Comparison of ENCODE assay signal across 9 cellular contexts in genomic region chr1:149607803-149608145, GRCh38. TPM values are rescaled to one million over a fixed set of nuclear protein-coding genes. Genes with fewer than 3 reads are reported as not detected.
DNase-seq lines count a peak whose midpoint lies in the region; TF ChIP-seq lines count a peak whose summit lies in the region.
"Not testable (repeated sequence)": the region's sequence is repeated elsewhere in the genome, so short reads cannot be mapped to it uniquely, and the experiment has no call there.
"Had no signal": no experiment of that assay in that cellular context is flagged by ENCODE, and none has a peak within 500 bp of the region (broad histone marks: within the 10 kb centered on the region; RNA-seq: fewer than 3 reads in every experiment).

No MANE protein-coding gene starts in this region.

- TF ChIP-seq EP300 in sigmoid colon (IDR thresholded peaks at IDR 0.05); transverse colon (IDR thresholded peaks at IDR 0.05; ENCODE audit: low read depth): not testable (repeated sequence)

- H2BK15ac ChIP-seq in mesenchymal stem cell (ENCODE audit: low read depth, poor library complexity, severe bottlenecking) = not testable (repeated sequence)

- DNase-seq in CD8-positive, alpha-beta memory T cell = peak in 4 of 5 donors; percentile 10 to 69 (median 52)
- not testable (repeated sequence) for DNase-seq in NB4 (ENCODE audit: low read depth); breast epithelium (ENCODE audit: low spot score in 2 of 2); mesenchymal stem cell; sigmoid colon; transverse colon
- peak; percentile 13 to 25 for DNase-seq in activated CD4-positive, alpha-beta T cell treated with anti-CD3 and anti-CD28 coated beads, Interleukin-2, amount 50 U/mL, for 48 hours
- peak; percentile 40 for DNase-seq in glutamatergic neuron

- peak overlapping the region in 4 of 7 donors; percentile 85 to 90 (median 86) for H3K4me3 Mint-ChIP-seq in CD8-positive, alpha-beta memory T cell
- not testable (repeated sequence) for H3K4me3 Mint-ChIP-seq in glutamatergic neuron (ENCODE audit: unreplicated experiment)

- H3K36me3 ChIP-seq in CD8-positive, alpha-beta memory T cell (ENCODE audit: insufficient read depth, low read length); breast epithelium; mesenchymal stem cell (ENCODE audit: control insufficient read depth in 1 of 2, insufficient read depth in 2 of 2, low read depth in 1 of 2, low read length in 2 of 2); sigmoid colon; transverse colon: not testable (repeated sequence)

- in situ Hi-C loops in transverse colon (cut with MboI; ENCODE audit: low pct_ligation_motif_present in 1 of 4, low pct_unique_long_range_greater_than_20kb in 1 of 4, low sequenced_read_pairs in 3 of 4) = not testable (repeated sequence)

- CTCF ChIA-PET in CD8-positive, alpha-beta memory T cell (lab: Charles Lee) = not testable (repeated sequence)

- H2AK5ac ChIP-seq in mesenchymal stem cell (ENCODE audit: low read length, severe bottlenecking) = not testable (repeated sequence)

- peak overlapping the region; percentile 47 for H3K27ac ChIP-seq in CD8-positive, alpha-beta memory T cell (ENCODE audit: low read depth, low read length)
- H3K27ac ChIP-seq in breast epithelium (peak overlapping the region in 1 of 2 donors; percentile 61), sigmoid colon (peak overlapping the region; percentile 64 to 85 (median 76)), transverse colon (peak overlapping the region; percentile 77 to 88 (median 82))
- H3K27ac ChIP-seq in mesenchymal stem cell (ENCODE audit: low read length, poor library complexity, severe bottlenecking) = not testable (repeated sequence)

- H3K36me3 Mint-ChIP-seq in CD8-positive, alpha-beta memory T cell; glutamatergic neuron (ENCODE audit: unreplicated experiment): not testable (repeated sequence)

- H2BK120ac ChIP-seq in mesenchymal stem cell (ENCODE audit: low read depth, low read length) = peak overlapping the region; percentile 85

- not testable (repeated sequence) for H4K91ac ChIP-seq in mesenchymal stem cell (ENCODE audit: low read length)

- not testable (repeated sequence) for H3K4me1 ChIP-seq in CD8-positive, alpha-beta memory T cell (ENCODE audit: insufficient read depth, low read length); breast epithelium; mesenchymal stem cell (ENCODE audit: control insufficient read depth, insufficient read depth, low read depth, low read length); sigmoid colon; transverse colon

- H3K9ac ChIP-seq in mesenchymal stem cell (ENCODE audit: low read length) = peak overlapping the region; percentile 60

- not testable (repeated sequence) for H3K4me1 Mint-ChIP-seq in CD8-positive, alpha-beta memory T cell; glutamatergic neuron (ENCODE audit: low read depth, unreplicated experiment)

- not testable (repeated sequence) for H2BK12ac ChIP-seq in mesenchymal stem cell (ENCODE audit: low read length in 2 of 2)

- peak overlapping the region in 1 of 8 donors; percentile 20 for H3K27ac Mint-ChIP-seq in CD8-positive, alpha-beta memory T cell
- not testable (repeated sequence) for H3K27ac Mint-ChIP-seq in glutamatergic neuron (ENCODE audit: unreplicated experiment)

- not testable (repeated sequence) for H3K4me2 ChIP-seq in mesenchymal stem cell (ENCODE audit: low read length, poor library complexity, severe bottlenecking)

- TF ChIP-seq POLR2A in NB4 (IDR thresholded peaks at IDR 0.05; ENCODE audit: extremely low read depth, insufficient read length); breast epithelium (IDR thresholded peaks at IDR 0.05); sigmoid colon (IDR thresholded peaks at IDR 0.05); transverse colon (IDR thresholded peaks at IDR 0.05): not testable (repeated sequence)

- H3K9me3 Mint-ChIP-seq in CD8-positive, alpha-beta memory T cell; glutamatergic neuron (ENCODE audit: unreplicated experiment): not testable (repeated sequence)

- not testable (repeated sequence) for H3K9me3 ChIP-seq in CD8-positive, alpha-beta memory T cell (ENCODE audit: low read length); breast epithelium; mesenchymal stem cell (ENCODE audit: control insufficient read depth, low read length); sigmoid colon; transverse colon

- H3K27me3 Mint-ChIP-seq in CD8-positive, alpha-beta memory T cell; glutamatergic neuron (ENCODE audit: unreplicated experiment): not testable (repeated sequence)

- intact Hi-C loops in breast epithelium (cut with DNase I; ENCODE audit: low total_unique reads); sigmoid colon (cut with DNase I); transverse colon (cut with DNase I; ENCODE audit: low total_unique reads): not testable (repeated sequence)

- H3K14ac ChIP-seq in mesenchymal stem cell (ENCODE audit: low read length in 2 of 2) = not testable (repeated sequence)

- peak overlapping the region in 1 of 2 experiments; percentile 52 for H3K18ac ChIP-seq in mesenchymal stem cell (ENCODE audit: low read depth in 1 of 2, low read length in 2 of 2)

- not testable (repeated sequence) for H3K79me1 ChIP-seq in mesenchymal stem cell (replicated peaks; ENCODE audit: low read length, poor library complexity, severe bottlenecking)

- H4K8ac ChIP-seq in mesenchymal stem cell (ENCODE audit: low read length) = not testable (repeated sequence)

- not testable (repeated sequence) for H3K4me3 ChIP-seq in CD8-positive, alpha-beta memory T cell (ENCODE audit: low read length)
- H3K4me3 ChIP-seq in NB4 (ENCODE audit: low read depth, low read length) (peak overlapping the region; percentile 52), breast epithelium (peak overlapping the region; percentile 45 to 59 (median 48)), mesenchymal stem cell (ENCODE audit: insufficient read depth in 1 of 2, low read depth in 1 of 2, low read length in 2 of 2) (peak overlapping the region in 1 of 2 experiments; percentile 63), sigmoid colon (peak overlapping the region; percentile 28 to 58 (median 49)), transverse colon (peak overlapping the region in 3 of 4 donors; percentile 41 to 54 (median 50))

- POLR2A ChIA-PET in CD8-positive, alpha-beta memory T cell (lab: Charles Lee) = not testable (repeated sequence)

- H3K27me3 ChIP-seq in CD8-positive, alpha-beta memory T cell (ENCODE audit: insufficient read depth, low read length, poor library complexity, severe bottlenecking); breast epithelium; mesenchymal stem cell (ENCODE audit: control insufficient read depth in 1 of 2, insufficient read depth in 1 of 2, low read length in 2 of 2); sigmoid colon; transverse colon: not testable (repeated sequence)

- not testable (repeated sequence) for H3K23ac ChIP-seq in mesenchymal stem cell (ENCODE audit: low read length in 2 of 2)

- H2BK5ac ChIP-seq in mesenchymal stem cell (ENCODE audit: low read depth, low read length, poor library complexity, severe bottlenecking) = not testable (repeated sequence)

- not testable (repeated sequence) for TF ChIP-seq CTCF in NB4 (IDR thresholded peaks at IDR 0.05; ENCODE audit: low read depth, low read length); breast epithelium (IDR thresholded peaks at IDR 0.05); glutamatergic neuron (IDR thresholded peaks at IDR 0.05; ENCODE audit: partially characterized antibody, unreplicated experiment); sigmoid colon (IDR thresholded peaks at IDR 0.05); transverse colon (IDR thresholded peaks at IDR 0.05)

- no CpG with 5 or more reads among the region's 32 CpGs for WGBS in mesenchymal stem cell
- WGBS in sigmoid colon, 2 donors = 0 to 1% methylated on average over 25 to 26 of the region's 32 CpGs
- WGBS in transverse colon (ENCODE audit: low coverage in 1 of 2), 2 donors = no CpG with 5 or more reads among the region's 32 CpGs

- not testable (repeated sequence) for H2AFZ ChIP-seq in mesenchymal stem cell (ENCODE audit: low read depth, low read length)

- not testable (repeated sequence) for H3K4ac ChIP-seq in mesenchymal stem cell (ENCODE audit: low read depth in 1 of 2, low read length in 2 of 2)

RNA-seq across cellular contexts. Expression of gene PPIAL4C, which starts 24.1 kb away (rescaled TPM):
- total RNA-seq in CD8-positive, alpha-beta memory T cell = 1 to 10 TPM in 1 of 2 experiments, under 1 TPM in 1; 0.64 to 1.5 TPM
- not detected for polyA plus RNA-seq in CD8-positive, alpha-beta memory T cell
- total RNA-seq in breast epithelium (1 to 10 TPM in 1 of 3 donors, not detected in 2; 1.2 TPM), glutamatergic neuron (ENCODE audit: unreplicated experiment) (not detected), sigmoid colon (not detected), transverse colon (not detected)
- polyA plus RNA-seq in mesenchymal stem cell (2013, experiment 1 of 2) = not detected
- polyA plus RNA-seq in mesenchymal stem cell (2013, experiment 2 of 2) = not detected
- polyA plus RNA-seq in sigmoid colon = under 1 TPM in 1 of 3 donors, not detected in 2; 0.39 TPM
- total RNA-seq: renal cortical epithelial cell had no signal
